In genomic region chr9:97847474-97848236, GRCh38 we compare ENCODE assay signal across 19 cellular contexts. TPM values are rescaled to one million over a fixed set of nuclear protein-coding genes. Genes with fewer than 3 reads are reported as not detected.
DNase-seq lines count a peak whose midpoint lies in the region; ATAC-seq and TF ChIP-seq lines count a peak whose summit lies in the region.
"Had no signal": no experiment of that assay in that cellular context is flagged by ENCODE, and none has a peak within 500 bp of the region (broad histone marks: within the 10 kb centered on the region; RNA-seq: fewer than 3 reads in every experiment).

No MANE protein-coding gene starts in this region.

- no peak overlapping the region for H3K14ac ChIP-seq in H9 (ENCODE audit: insufficient read depth, low read length)

- no peak overlapping the region for H3K23ac ChIP-seq in H9 (ENCODE audit: insufficient read length, low read depth, low read length)

- no peak overlapping the region for H4K8ac ChIP-seq in H9 (replicated peaks; ENCODE audit: insufficient read length, low read depth, low read length)

- no peak overlapping the region for H3K4ac ChIP-seq in H9 (ENCODE audit: low read depth, low read length)

- H2BK20ac ChIP-seq in H9 (ENCODE audit: low read depth, low read length, poor library complexity, severe bottlenecking) = no peak overlapping the region

- H3K18ac ChIP-seq in H9 (ENCODE audit: insufficient read length, low read depth, low read length) = no peak overlapping the region

- peaks cover 4% of the 10 kb centered on the region for H3K9me3 ChIP-seq in CD4-positive, alpha-beta T cell (ENCODE audit: control insufficient read depth, low read length)
- H3K9me3 ChIP-seq in H9 (ENCODE audit: control insufficient read depth, low read depth, low read length) = no peaks in the 10 kb centered on the region
- peaks cover 10% of the 10 kb centered on the region for H3K9me3 ChIP-seq in adipocyte (ENCODE audit: control insufficient read depth, low read length)
- H3K9me3 ChIP-seq in adrenal gland (replicated peaks in 1 of 3) = no peaks in the 10 kb centered on the region
- no peaks in the 10 kb centered on the region for H3K9me3 ChIP-seq in body of pancreas
- H3K9me3 ChIP-seq: heart right ventricle, upper lobe of left lung had no signal

- no peak overlapping the region for H3T11ph ChIP-seq in H9 (ENCODE audit: low read length)

- no peak overlapping the region for H2BK120ac ChIP-seq in H9 (ENCODE audit: low read depth, low read length, poor library complexity, severe bottlenecking)

- no peak for ATAC-seq in CD4-positive, alpha-beta T cell (ENCODE audit: poor library complexity)
- ATAC-seq in memory B cell (ENCODE audit: low read depth) = no peak
- no peak for ATAC-seq in body of pancreas
- ATAC-seq: left colon had no signal

- WGBS in H9 (ENCODE audit: extremely low coverage, insufficient read length, low lambda C conversion rate) = no CpG with 5 or more reads among the region's 31 CpGs
- WGBS in adrenal gland, 4 donors = 7 to 9% (median 8%) methylated on average over 16 to 31 of the region's 31 CpGs
- WGBS in body of pancreas, 2 donors = 21 to 38% methylated on average over 11 to 31 of the region's 31 CpGs

- no peak overlapping the region for H4K91ac ChIP-seq in H9 (ENCODE audit: insufficient read length, low read depth, low read length)

- H3K4me1 Mint-ChIP-seq in CD4-positive, alpha-beta T cell (ENCODE audit: low read depth) = peaks cover 33% of the 10 kb centered on the region
- H3K4me1 Mint-ChIP-seq in H9 (peaks cover 7 to 28% of the 10 kb centered on the region in 2 experiments; a peak in 3 of 4 replicates), memory B cell (peaks cover 3% of the 10 kb centered on the region)

- no peaks in the 10 kb centered on the region for H4K20me1 ChIP-seq in H9 (ENCODE audit: control insufficient read depth, insufficient read depth, insufficient read length)
- H4K20me1 ChIP-seq: BLaER1 treated with 17β-estradiol and CSF1 and Interleukin-3, amounts not matched to agents 10 nM and 100 nM had no signal

- no peaks in the 10 kb centered on the region for H3K79me1 ChIP-seq in H9 (ENCODE audit: insufficient read depth, low read depth, low read length, poor library complexity, severe bottlenecking)

- H3K36me3 Mint-ChIP-seq in CD4-positive, alpha-beta T cell (ENCODE audit: low read depth) = no peaks in the 10 kb centered on the region
- no peaks in the 10 kb centered on the region; a peak in 1 of 7 replicates for H3K36me3 Mint-ChIP-seq in H9 (ENCODE audit: insufficient read depth in 1 of 3, low read depth in 3 of 3)
- no peaks in the 10 kb centered on the region for H3K36me3 Mint-ChIP-seq in memory B cell

- H3K27ac Mint-ChIP-seq in CD4-positive, alpha-beta T cell = no peak overlapping the region
- H3K27ac Mint-ChIP-seq in H9 (no peak overlapping the region), memory B cell (peak overlapping the region; percentile 14)

- POLR2A ChIA-PET in CD4-positive, alpha-beta T cell (lab: Charles Lee) = no interaction called here

- no peak overlapping the region for H4K5ac ChIP-seq in H9 (ENCODE audit: insufficient read length, low read depth, low read length)

- no peak overlapping the region for H2BK12ac ChIP-seq in H9 (ENCODE audit: insufficient read length, low read depth, low read length)

- H3K9ac ChIP-seq in H9 (ENCODE audit: extremely low read depth, insufficient read length, low read length) (no peak overlapping the region), adipocyte (ENCODE audit: low read length) (no peak overlapping the region)
- H3K9ac ChIP-seq: BLaER1 treated with 17β-estradiol and CSF1 and Interleukin-3, amounts not matched to agents 10 nM and 100 nM had no signal

- H3K4me1 ChIP-seq in H9 (ENCODE audit: insufficient read depth, low read length) (peaks cover 4% of the 10 kb centered on the region; the same call in 1 of the 2 replicates), adipocyte (ENCODE audit: control insufficient read depth, insufficient read depth, low read length) (peaks cover 6% of the 10 kb centered on the region), adrenal gland (replicated peaks in 1 of 2) (peaks cover 0 to 4% of the 10 kb centered on the region in 2 donors), body of pancreas (peaks cover 29% of the 10 kb centered on the region)
- H3K4me1 ChIP-seq: BLaER1 treated with 17β-estradiol and CSF1 and Interleukin-3, amounts not matched to agents 10 nM and 100 nM had no signal

- H3K36me3 ChIP-seq in adipocyte (ENCODE audit: control insufficient read depth, insufficient read depth, low read length, severe bottlenecking) = no peaks in the 10 kb centered on the region
- H3K36me3 ChIP-seq in adrenal gland (replicated peaks in 1 of 2) = no peaks in the 10 kb centered on the region
- H3K36me3 ChIP-seq in body of pancreas (replicated peaks in 1 of 2; ENCODE audit: insufficient read depth in 1 of 2, low read depth in 2 of 2) = no peaks in the 10 kb centered on the region
- H3K36me3 ChIP-seq: BLaER1 treated with 17β-estradiol and CSF1 and Interleukin-3, amounts not matched to agents 10 nM and 100 nM; heart right ventricle; upper lobe of left lung had no signal

- DNase-seq in CD4-positive, alpha-beta T cell = no peak
- DNase-seq in H9 (no peak), adipocyte (ENCODE audit: low read depth) (no peak), memory B cell (ENCODE audit: low spot score in 2 of 2) (no peak), HCEC 1CT (no peak), adrenal gland (no peak), body of pancreas (no peak), germinal center (ENCODE audit: low spot score) (no peak)
- DNase-seq: activated gamma-delta T cell treated with Interleukin-2 at 50 U/mL for 16 hours, DMS79, dorsolateral prefrontal cortex, left colon, NCI-H1930, small intestine had no signal

- H3K23me2 ChIP-seq in H9 (ENCODE audit: insufficient read length, low read depth, low read length, poor library complexity, severe bottlenecking) = peaks cover 15% of the 10 kb centered on the region

- no peak overlapping the region for H2AFZ ChIP-seq in H9 (ENCODE audit: low read length)

- peak overlapping the region; percentile 50 for H3K4me3 ChIP-seq in adipocyte (ENCODE audit: low read length)
- no peak overlapping the region for H3K4me3 ChIP-seq in adrenal gland
- no peak overlapping the region for H3K4me3 ChIP-seq in body of pancreas
- H3K4me3 ChIP-seq: BLaER1 treated with 17β-estradiol and CSF1 and Interleukin-3, amounts not matched to agents 10 nM and 100 nM had no signal

- no peaks in the 10 kb centered on the region for H3K79me2 ChIP-seq in H9 (ENCODE audit: insufficient read depth, low read length)

- peak overlapping the region; percentile 62 for H3K4me2 ChIP-seq in H9 (ENCODE audit: insufficient read depth, insufficient read length, low read length)
- H3K4me2 ChIP-seq: BLaER1 treated with 17β-estradiol and CSF1 and Interleukin-3, amounts not matched to agents 10 nM and 100 nM had no signal

- H3K27me3 ChIP-seq in CD4-positive, alpha-beta T cell (ENCODE audit: control insufficient read depth, insufficient read depth, low read length) = peaks cover 89% of the 10 kb centered on the region
- H3K27me3 ChIP-seq in H9 (ENCODE audit: insufficient read depth, low read length) (peaks cover 69% of the 10 kb centered on the region), adipocyte (replicated peaks; ENCODE audit: control insufficient read depth, insufficient read depth, low read length) (peaks cover 85% of the 10 kb centered on the region), adrenal gland (peaks cover 73% of the 10 kb centered on the region), body of pancreas (peaks cover 0 to 31% of the 10 kb centered on the region in 2 donors)

- H3K27ac ChIP-seq in CD4-positive, alpha-beta T cell (ENCODE audit: low read depth, low read length) = no peak overlapping the region
- no peak overlapping the region for H3K27ac ChIP-seq in H9 (ENCODE audit: insufficient read length, low read depth, low read length)
- no peak overlapping the region for H3K27ac ChIP-seq in adrenal gland
- H3K27ac ChIP-seq in body of pancreas = no peak overlapping the region
- H3K27ac ChIP-seq: BLaER1 treated with 17β-estradiol and CSF1 and Interleukin-3, amounts not matched to agents 10 nM and 100 nM; dorsolateral prefrontal cortex; heart right ventricle; upper lobe of left lung had no signal

- H3K4me3 Mint-ChIP-seq in CD4-positive, alpha-beta T cell = peak overlapping the region; percentile 46
- H3K4me3 Mint-ChIP-seq in H9 = peak overlapping the region; percentile 33 to 72
- peak overlapping the region; percentile 25 for H3K4me3 Mint-ChIP-seq in memory B cell

- TF ChIP-seq CTCF in CD4-positive, alpha-beta T cell (IDR thresholded peaks at IDR 0.05) = no peak
- no peak for TF ChIP-seq CTCF in H9 (conservative IDR thresholded peaks at IDR 0.05)
- TF ChIP-seq CTCF in adrenal gland (IDR thresholded peaks at IDR 0.05) = no peak
- TF ChIP-seq CTCF in body of pancreas (IDR thresholded peaks at IDR 0.05) = no peak

- intact Hi-C loops in CD4-positive, alpha-beta T cell (cut with DNase I, micrococcal nuclease) = no loop called here
- intact Hi-C loops in adrenal gland (cut with DNase I) (no loop called here), body of pancreas (cut with DNase I) (no loop called here)

- no peak overlapping the region for H2BK15ac ChIP-seq in H9 (ENCODE audit: low read depth, low read length)

- no peak overlapping the region for H3K56ac ChIP-seq in H9 (ENCODE audit: insufficient read length, low read depth, low read length)

- no peak overlapping the region for H2BK5ac ChIP-seq in H9 (ENCODE audit: insufficient read length, low read length)

- peaks cover 4% of the 10 kb centered on the region for H3K9me3 Mint-ChIP-seq in CD4-positive, alpha-beta T cell
- H3K9me3 Mint-ChIP-seq in H9 = no peaks in the 10 kb centered on the region; a peak in 2 of 5 replicates
- H3K9me3 Mint-ChIP-seq in memory B cell = no peaks in the 10 kb centered on the region

- TF ChIP-seq POLR2A in adrenal gland (IDR thresholded peaks at IDR 0.05) = no peak
- TF ChIP-seq POLR2A in body of pancreas (IDR thresholded peaks at IDR 0.05) = no peak

- H3K27me3 Mint-ChIP-seq in CD4-positive, alpha-beta T cell = peaks cover 96% of the 10 kb centered on the region
- H3K27me3 Mint-ChIP-seq in H9 (ENCODE audit: low read depth) (peaks cover 95% of the 10 kb centered on the region), memory B cell (peaks cover 21% of the 10 kb centered on the region)

- CTCF ChIA-PET in CD4-positive, alpha-beta T cell (lab: Charles Lee) = no interaction called here

- H2AK5ac ChIP-seq in H9 (ENCODE audit: insufficient read length, low read length) = no peak overlapping the region

RNA-seq across cellular contexts. Expression of gene FOXE1, which starts 5.4 kb away (rescaled TPM):
- not detected for total RNA-seq in CD4-positive, alpha-beta T cell
- total RNA-seq in H9 (2021) (not detected in 2 replicates), adrenal gland (under 1 TPM in 1 of 8 donors, not detected in 7; 0.78 TPM), body of pancreas (not detected)
- polyA plus RNA-seq in adrenal gland = not detected
- total RNA-seq: dorsolateral prefrontal cortex, fibroblast of lung, heart right ventricle, mucosa of gallbladder had no signal
- polyA plus RNA-seq: heart right ventricle, small intestine had no signal
